In genomic region chr4:97142405-97142804, GRCh38 we compare ENCODE assay signal across 14 cellular contexts.
DNase-seq lines count a peak whose midpoint lies in the region; ATAC-seq and TF ChIP-seq lines count a peak whose summit lies in the region.
"Had no signal": no experiment of that assay in that cellular context is flagged by ENCODE, and none has a peak within 500 bp of the region (broad histone marks: within the 10 kb centered on the region; RNA-seq: fewer than 3 reads in every experiment).

No MANE protein-coding gene starts in this region.

- WGBS in SK-N-SH (ENCODE audit: low lambda C conversion rate): 7% methylated on average over 2 of the region's 2 CpGs
- WGBS in hepatocyte (ENCODE audit: low lambda C conversion rate, missing lambda C conversion rate): 39% methylated on average over 2 of the region's 2 CpGs

- no peak for TF ChIP-seq CTCF in SK-N-SH (IDR thresholded peaks at IDR 0.05)
- no peak for TF ChIP-seq CTCF in hepatocyte (IDR thresholded peaks at IDR 0.05; ENCODE audit: poor library complexity)
- TF ChIP-seq CTCF in nephron progenitor cell (IDR thresholded peaks at IDR 0.05): no peak

- H3K27ac ChIP-seq in SK-N-SH (ENCODE audit: low read depth in 2 of 2, low read length in 1 of 2) (no peak overlapping the region; a peak in 1 of 4 replicates), hepatocyte (peak overlapping the region; percentile 28)
- H3K27ac ChIP-seq: 22Rv1; BLaER1 treated with 17β-estradiol and CSF1 and Interleukin-3, amounts not matched to agents 10 nM and 100 nM had no signal

- no peak for ATAC-seq in SK-N-SH treated with all-trans-retinoic acid at 6 μM for 48 hours
- ATAC-seq in HG03097 (IDR thresholded peaks at IDR 0.05; ENCODE audit: low FRiP score, unreplicated experiment): no peak
- ATAC-seq: HepG2 had no signal

- H3K9me3 ChIP-seq in SK-N-SH (no peaks in the 10 kb centered on the region), hepatocyte (ENCODE audit: low read depth) (no peaks in the 10 kb centered on the region)

- H3K4me3 ChIP-seq in SK-N-SH (ENCODE audit: low read depth in 2 of 2, low read length in 1 of 2): no peak overlapping the region
- H3K4me3 ChIP-seq in hepatocyte: no peak overlapping the region
- H3K4me3 ChIP-seq: BLaER1 treated with 17β-estradiol and CSF1 and Interleukin-3, amounts not matched to agents 10 nM and 100 nM had no signal

- peaks cover 0 to 4% of the 10 kb centered on the region in 2 experiments; a peak in 2 of 4 replicates for H3K4me1 ChIP-seq in SK-N-SH (ENCODE audit: control insufficient read depth in 1 of 2, insufficient read depth in 2 of 2, low read depth in 1 of 2, low read length in 1 of 2)
- peaks cover 4% of the 10 kb centered on the region for H3K4me1 ChIP-seq in hepatocyte (ENCODE audit: insufficient read depth)
- H3K4me1 ChIP-seq: BLaER1 treated with 17β-estradiol and CSF1 and Interleukin-3, amounts not matched to agents 10 nM and 100 nM had no signal

- H3K9me3 Mint-ChIP-seq in nephron progenitor cell: peaks cover 27% of the 10 kb centered on the region

- no peaks in the 10 kb centered on the region for H3K27me3 ChIP-seq in SK-N-SH (ENCODE audit: insufficient read depth)
- no peaks in the 10 kb centered on the region for H3K27me3 ChIP-seq in hepatocyte
- H3K27me3 ChIP-seq: BLaER1 treated with 17β-estradiol and CSF1 and Interleukin-3, amounts not matched to agents 10 nM and 100 nM had no signal

- H3K4me3 Mint-ChIP-seq in nephron progenitor cell: no peak overlapping the region
- H3K4me3 Mint-ChIP-seq: CD4-positive, CD25-positive, alpha-beta regulatory T cell had no signal

- peaks cover 8% of the 10 kb centered on the region for H3K4me1 Mint-ChIP-seq in nephron progenitor cell
- H3K4me1 Mint-ChIP-seq: CD4-positive, CD25-positive, alpha-beta regulatory T cell had no signal

- no peaks in the 10 kb centered on the region for H3F3A ChIP-seq in SK-N-SH (replicated peaks; ENCODE audit: insufficient read depth)

- H3K4me2 ChIP-seq in SK-N-SH: no peak overlapping the region
- peak overlapping the region; percentile 5 for H3K4me2 ChIP-seq in hepatocyte
- H3K4me2 ChIP-seq: BLaER1 treated with 17β-estradiol and CSF1 and Interleukin-3, amounts not matched to agents 10 nM and 100 nM had no signal

- H3K36me3 Mint-ChIP-seq in nephron progenitor cell (ENCODE audit: low read depth): peaks cover 13% of the 10 kb centered on the region
- H3K36me3 Mint-ChIP-seq: CD4-positive, CD25-positive, alpha-beta regulatory T cell had no signal

- H3K36me3 ChIP-seq in SK-N-SH (replicated peaks in 1 of 2; ENCODE audit: control insufficient read depth in 1 of 2, insufficient read depth in 2 of 2, low read length in 1 of 2) (no peaks in the 10 kb centered on the region), hepatocyte (replicated peaks; ENCODE audit: insufficient read depth, low read depth) (no peaks in the 10 kb centered on the region)
- H3K36me3 ChIP-seq: BLaER1 treated with 17β-estradiol and CSF1 and Interleukin-3, amounts not matched to agents 10 nM and 100 nM had no signal

- no peaks in the 10 kb centered on the region for H3K79me2 ChIP-seq in SK-N-SH (ENCODE audit: insufficient read depth)
- H3K79me2 ChIP-seq in hepatocyte: no peaks in the 10 kb centered on the region

- H2AFZ ChIP-seq in SK-N-SH (ENCODE audit: low read depth) (no peak overlapping the region), hepatocyte (no peak overlapping the region)

- H4K20me1 ChIP-seq in SK-N-SH (ENCODE audit: insufficient read depth) (no peaks in the 10 kb centered on the region), hepatocyte (ENCODE audit: insufficient read depth, poor library complexity, severe bottlenecking) (no peaks in the 10 kb centered on the region)
- H4K20me1 ChIP-seq: BLaER1 treated with 17β-estradiol and CSF1 and Interleukin-3, amounts not matched to agents 10 nM and 100 nM had no signal

- H3K9ac ChIP-seq in SK-N-SH: no peak overlapping the region
- H3K9ac ChIP-seq: BLaER1 treated with 17β-estradiol and CSF1 and Interleukin-3, amounts not matched to agents 10 nM and 100 nM had no signal

- H3K27ac Mint-ChIP-seq in nephron progenitor cell: peak overlapping the region; percentile 4
- H3K27ac Mint-ChIP-seq: CD4-positive, CD25-positive, alpha-beta regulatory T cell had no signal

- H3K9me2 ChIP-seq in SK-N-SH (no peaks in the 10 kb centered on the region), hepatocyte (replicated peaks; ENCODE audit: insufficient read depth) (no peaks in the 10 kb centered on the region)

- peaks cover 2% of the 10 kb centered on the region for H3K27me3 Mint-ChIP-seq in nephron progenitor cell (ENCODE audit: low read depth, poor library complexity)
- H3K27me3 Mint-ChIP-seq: CD4-positive, CD25-positive, alpha-beta regulatory T cell had no signal

- POLR2A ChIA-PET in SK-N-SH (lab: Yijun Ruan, JAX): no interaction called here

- DNase-seq in SK-N-SH (peak; percentile 12), hepatocyte (ENCODE audit: low spot score) (no peak), nephron progenitor cell (no peak), kidney glomerular epithelial cell (lab: John Stamatoyannopoulos, UW) (no peak), NCI-H2029 (lab: John Stamatoyannopoulos, UW) (no peak), NCI-H1048 (lab: John Stamatoyannopoulos, UW) (no peak)
- DNase-seq: AML-193; CD4-positive, CD25-positive, alpha-beta regulatory T cell; H7 had no signal

- peak in 1 of 2 experiments; percentile 58; a peak in 1 of 4 replicates for TF ChIP-seq EP300 in SK-N-SH (IDR thresholded peaks at IDR 0.05; ENCODE audit: borderline replicate concordance in 1 of 2, low read depth in 1 of 2, low read length in 1 of 2)

- no peak for TF ChIP-seq RAD21 in SK-N-SH (IDR thresholded peaks at IDR 0.05; ENCODE audit: low read length)

- CTCF ChIA-PET in SK-N-SH (lab: Yijun Ruan, JAX): interaction anchor here (2.8 kb wide), 1 partner anchor 11 kb away, joined by 16 read pairs; no protein-coding TSS in a partner anchor

TF ChIP-seq in SK-N-SH, 30 proteins besides CTCF, POLR2A, EP300 and RAD21 (continues in another document):
- TF ChIP-seq CHD2 (IDR thresholded peaks at IDR 0.05; ENCODE audit: low read length, partially characterized antibody) (no peak), FOXM1 (IDR thresholded peaks at IDR 0.05; ENCODE audit: low read depth) (no peak), EZH2phosphoT487 (IDR thresholded peaks at IDR 0.05; ENCODE audit: borderline replicate concordance, low read depth) (no peak), TCF12 (IDR thresholded peaks at IDR 0.05) (no peak), IRF3 (IDR thresholded peaks at IDR 0.05; ENCODE audit: low read depth, low read length) (no peak), TEAD4 (IDR thresholded peaks at IDR 0.05; ENCODE audit: borderline replicate concordance, insufficient read depth) (no peak)

TF ChIP-seq in SK-N-SH treated with all-trans-retinoic acid at 6 μM for 48 hours, 23 proteins besides CTCF, POLR2A, EP300 and RAD21:
- TF ChIP-seq RARB (CRISPR knock-in tag; IDR thresholded peaks at IDR 0.05): no peak
- no peak for TF ChIP-seq OSR1 (CRISPR knock-in tag; IDR thresholded peaks at IDR 0.05)
- TF ChIP-seq POU6F1 (CRISPR knock-in tag; IDR thresholded peaks at IDR 0.05; ENCODE audit: borderline replicate concordance, low read depth): no peak
- no peak for TF ChIP-seq ZFP30 (CRISPR knock-in tag; IDR thresholded peaks at IDR 0.05)
- TF ChIP-seq ZNF70 (CRISPR knock-in tag; IDR thresholded peaks at IDR 0.05): no peak
- no peak for TF ChIP-seq SNAI2 (CRISPR knock-in tag; IDR thresholded peaks at IDR 0.05)
- no peak for TF ChIP-seq ISL1 (CRISPR knock-in tag; IDR thresholded peaks at IDR 0.05)
